In the genomic region with DNA sequence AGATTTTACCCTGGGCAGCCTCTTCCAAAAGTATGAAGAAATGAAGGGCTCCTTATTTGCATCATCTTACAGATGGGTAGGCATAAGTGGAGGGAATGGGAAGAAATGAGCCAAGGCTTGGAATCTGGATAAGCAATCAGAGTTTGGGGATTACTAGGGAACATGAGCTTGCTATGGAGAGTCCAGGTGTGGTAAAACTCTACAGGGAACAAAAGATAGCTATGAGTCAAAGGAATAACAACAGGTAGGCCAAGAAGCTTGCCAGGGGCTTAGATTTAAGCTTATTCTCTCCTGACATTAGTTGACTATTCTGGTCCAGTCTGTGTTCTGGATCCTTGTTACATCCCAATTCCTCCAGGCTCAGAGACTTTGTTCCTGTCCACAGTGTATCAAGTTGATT, we compare ENCODE assay signal across 22 cellular contexts.
"Had no signal": no experiment of that assay in that cellular context is flagged by ENCODE, and none has a peak within 500 bp of the region (broad histone marks: within the 10 kb centered on the region; RNA-seq: fewer than 3 reads in every experiment).

No MANE protein-coding gene starts in this region.

- H3K27me3 ChIP-seq: MG63, SJCRH30 had no signal

- H3K36me3 ChIP-seq: MG63, SJCRH30 had no signal

- DNase-seq: Karpas-422, KG1, MG63, NCI-H1092 treated with DMSO at 0.1 percent for 48 hours, NCI-H1417, NCI-H1436 treated with DMSO at 0.1 percent for 48 hours, NCI-H1694, NCI-H187 treated with DMSO at 0.1 percent for 48 hours, NCI-H2029 treated with DMSO at 0.1 percent for 48 hours, NCI-H2171 treated with DMSO at 0.1 percent for 48 hours, NCI-H345, NCI-H446 treated with DMSO at 0.1 percent for 48 hours, NCI-H510A treated with DMSO at 0.1 percent for 48 hours, NCI-H526, NCI-H748 treated with DMSO at 0.1 percent for 48 hours, PC-3, SHP77 treated with DMSO at 0.1 percent for 48 hours, SJCRH30 had no signal

- ATAC-seq: Panc1, PC-3, Right ventricle myocardium inferior, SK-N-SH treated with all-trans-retinoic acid at 6 μM for 48 hours had no signal

- H3K27ac ChIP-seq: RWPE1, SJCRH30 had no signal

- H3K9me3 ChIP-seq: MG63, SJCRH30 had no signal

- H3K4me3 ChIP-seq: MG63, SJCRH30 had no signal
